ENCODE assay signal across 1 cellular context in the genomic region with DNA sequence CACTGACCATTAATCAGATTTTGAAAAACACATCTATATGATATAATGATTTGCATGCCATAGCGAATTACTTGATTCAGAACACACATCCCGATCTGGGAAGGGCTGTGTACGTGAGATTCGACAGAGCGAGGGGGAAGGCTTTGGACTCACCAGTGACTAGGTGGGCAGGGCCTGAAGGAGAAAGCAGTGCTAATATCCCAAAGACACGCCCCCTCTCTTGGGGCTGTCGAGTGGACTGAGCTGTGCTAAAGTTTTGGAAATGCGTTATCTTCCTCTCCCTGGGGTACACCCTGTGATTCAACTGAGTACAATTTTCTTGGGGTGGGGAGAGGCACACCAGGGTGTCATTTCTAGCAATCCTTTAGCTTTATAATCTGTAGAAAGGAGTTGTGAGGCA.
A peak's percentile ranks its signal among the peaks of the same experiment; 100 is the strongest.
TF ChIP-seq lines count a peak whose summit lies in the region.

No MANE protein-coding gene starts in this region.

TF ChIP-seq in K562, 482 proteins besides CTCF, POLR2A, EP300 and RAD21:
- TF ChIP-seq, protein P1, sequence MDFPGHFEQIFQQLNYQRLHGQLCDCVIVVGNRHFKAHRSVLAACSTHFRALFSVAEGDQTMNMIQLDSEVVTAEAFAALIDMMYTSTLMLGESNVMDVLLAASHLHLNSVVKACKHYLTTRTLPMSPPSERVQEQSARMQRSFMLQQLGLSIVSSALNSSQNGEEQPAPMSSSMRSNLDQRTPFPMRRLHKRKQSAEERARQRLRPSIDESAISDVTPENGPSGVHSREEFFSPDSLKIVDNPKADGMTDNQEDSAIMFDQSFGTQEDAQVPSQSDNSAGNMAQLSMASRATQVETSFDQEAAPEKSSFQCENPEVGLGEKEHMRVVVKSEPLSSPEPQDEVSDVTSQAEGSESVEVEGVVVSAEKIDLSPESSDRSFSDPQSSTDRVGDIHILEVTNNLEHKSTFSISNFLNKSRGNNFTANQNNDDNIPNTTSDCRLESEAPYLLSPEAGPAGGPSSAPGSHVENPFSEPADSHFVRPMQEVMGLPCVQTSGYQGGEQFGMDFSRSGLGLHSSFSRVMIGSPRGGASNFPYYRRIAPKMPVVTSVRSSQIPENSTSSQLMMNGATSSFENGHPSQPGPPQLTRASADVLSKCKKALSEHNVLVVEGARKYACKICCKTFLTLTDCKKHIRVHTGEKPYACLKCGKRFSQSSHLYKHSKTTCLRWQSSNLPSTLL (IDR thresholded peaks at IDR 0.05) = no peak
- TF ChIP-seq, protein P2, sequence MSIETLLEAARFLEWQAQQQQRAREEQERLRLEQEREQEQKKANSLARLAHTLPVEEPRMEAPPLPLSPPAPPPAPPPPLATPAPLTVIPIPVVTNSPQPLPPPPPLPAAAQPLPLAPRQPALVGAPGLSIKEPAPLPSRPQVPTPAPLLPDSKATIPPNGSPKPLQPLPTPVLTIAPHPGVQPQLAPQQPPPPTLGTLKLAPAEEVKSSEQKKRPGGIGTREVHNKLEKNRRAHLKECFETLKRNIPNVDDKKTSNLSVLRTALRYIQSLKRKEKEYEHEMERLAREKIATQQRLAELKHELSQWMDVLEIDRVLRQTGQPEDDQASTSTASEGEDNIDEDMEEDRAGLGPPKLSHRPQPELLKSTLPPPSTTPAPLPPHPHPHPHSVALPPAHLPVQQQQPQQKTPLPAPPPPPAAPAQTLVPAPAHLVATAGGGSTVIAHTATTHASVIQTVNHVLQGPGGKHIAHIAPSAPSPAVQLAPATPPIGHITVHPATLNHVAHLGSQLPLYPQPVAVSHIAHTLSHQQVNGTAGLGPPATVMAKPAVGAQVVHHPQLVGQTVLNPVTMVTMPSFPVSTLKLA (conservative IDR thresholded peaks at IDR 0.05) = 0 out of 4 replicates have a peak, but pooled peaks of 1 of the 2 experiments have one; percentile 3
